Comparison of ENCODE assay signal across 8 cellular contexts in genomic region chr5:65623482-65623881, GRCh38. TPM values are rescaled to one million over a fixed set of nuclear protein-coding genes. Genes with fewer than 3 reads are reported as not detected.
A peak's percentile ranks its signal among the peaks of the same experiment; 100 is the strongest.
DNase-seq lines count a peak whose midpoint lies in the region; ATAC-seq and TF ChIP-seq lines count a peak whose summit lies in the region.

No MANE protein-coding gene starts in this region.

- DNase-seq in M059J (ENCODE audit: low read depth): peak; percentile 6
- peak; percentile 18 for DNase-seq in colonic mucosa
- DNase-seq in natural killer cell: no peak
- DNase-seq in NCI-H1694 (lab: John Stamatoyannopoulos, UW): no peak
- DNase-seq in EL: no peak
- no peak for DNase-seq in NCI-H2107 (lab: John Stamatoyannopoulos, UW)

- TF ChIP-seq CTCF in colonic mucosa (IDR thresholded peaks at IDR 0.05) (no peak), natural killer cell (IDR thresholded peaks at IDR 0.05) (no peak)

- peak overlapping the region; percentile 94 for H3K4me3 Mint-ChIP-seq in natural killer cell

- ATAC-seq in natural killer cell (no peak), HG03095 (IDR thresholded peaks at IDR 0.05; ENCODE audit: unreplicated experiment) (no peak)

- peaks cover 24 to 41% (median 38%) of the 10 kb centered on the region in 10 experiments for H3K4me1 ChIP-seq in BLaER1 treated with 17β-estradiol and CSF1 and Interleukin-3, amounts not matched to agents 10 nM and 100 nM
- H3K4me1 ChIP-seq in colonic mucosa: peaks cover 18% of the 10 kb centered on the region

- H3K4me3 ChIP-seq in BLaER1 treated with 17β-estradiol and CSF1 and Interleukin-3, amounts not matched to agents 10 nM and 100 nM: peak overlapping the region; percentile 67 to 93 (median 78)
- H3K4me3 ChIP-seq in colonic mucosa: peak overlapping the region; percentile 75

- H3K4me2 ChIP-seq in BLaER1 treated with 17β-estradiol and CSF1 and Interleukin-3, amounts not matched to agents 10 nM and 100 nM: peak overlapping the region; percentile 80 to 98 (median 93)

- H3K36me3 Mint-ChIP-seq in natural killer cell: no peaks in the 10 kb centered on the region

- intact Hi-C loops in colonic mucosa (cut with DNase I) (loop anchor here (10.0 kb wide), 1 partner anchor 59 kb away; the partner anchor contains the start of genes CENPK and PPWD1), natural killer cell (cut with micrococcal nuclease) (no loop called here)

- peak overlapping the region; percentile 79 to 92 (median 86) for H3K9ac ChIP-seq in BLaER1 treated with 17β-estradiol and CSF1 and Interleukin-3, amounts not matched to agents 10 nM and 100 nM
- peak overlapping the region; percentile 84 to 86 for H3K9ac ChIP-seq in colonic mucosa (ENCODE audit: low read depth in 2 of 2, low read length in 2 of 2)

- H3K9me3 Mint-ChIP-seq in natural killer cell: no peaks in the 10 kb centered on the region

- H3K27ac Mint-ChIP-seq in natural killer cell: peak overlapping the region; percentile 96 to 99

- no peaks in the 10 kb centered on the region for H3K27me3 Mint-ChIP-seq in natural killer cell (ENCODE audit: low read depth in 2 of 2)

- peaks cover 2 to 17% (median 7%) of the 10 kb centered on the region in 11 experiments; a peak in 17 of 22 replicates for H3K36me3 ChIP-seq in BLaER1 treated with 17β-estradiol and CSF1 and Interleukin-3, amounts not matched to agents 10 nM and 100 nM
- no peaks in the 10 kb centered on the region for H3K36me3 ChIP-seq in colonic mucosa

- H4K20me1 ChIP-seq in BLaER1 treated with 17β-estradiol and CSF1 and Interleukin-3, amounts not matched to agents 10 nM and 100 nM: peaks cover 0 to 34% (median 9%) of the 10 kb centered on the region in 11 experiments; a peak in 10 of 22 replicates

- H3K27me3 ChIP-seq in BLaER1 treated with 17β-estradiol and CSF1 and Interleukin-3, amounts not matched to agents 10 nM and 100 nM: no peaks in the 10 kb centered on the region
- no peaks in the 10 kb centered on the region for H3K27me3 ChIP-seq in colonic mucosa

- peaks cover 41 to 43% of the 10 kb centered on the region in 2 donors for H3K4me1 Mint-ChIP-seq in natural killer cell

- H3K27ac ChIP-seq in BLaER1 treated with 17β-estradiol and CSF1 and Interleukin-3, amounts not matched to agents 10 nM and 100 nM: peak overlapping the region; percentile 71 to 93 (median 86); a peak in 20 of 22 replicates
- peak overlapping the region; percentile 81 for H3K27ac ChIP-seq in colonic mucosa

- no peaks in the 10 kb centered on the region for H3K9me3 ChIP-seq in BLaER1 treated with 17β-estradiol and CSF1 and Interleukin-3, amounts not matched to agents 10 nM and 100 nM (replicated peaks in 1 of 11)
- no peaks in the 10 kb centered on the region for H3K9me3 ChIP-seq in colonic mucosa

RNA-seq across cellular contexts. Expression of gene TRIM23, which starts 0.7 kb away (rescaled TPM):
- 6.3 and 13.0 TPM in 2 replicates for total RNA-seq in M059J (2014; rRNA removed; shearing (Covaris generic))
- total RNA-seq in colonic mucosa: 1 to 10 TPM; 5.8 to 8.8 TPM
- 10 to 100 TPM; 13.4 to 23.3 (median 18.8) TPM for total RNA-seq in natural killer cell

RNA-seq across cellular contexts. Expression of gene SHLD3, which starts 1.3 kb away (rescaled TPM):
- 5.6 and 7.9 TPM in 2 replicates for total RNA-seq in M059J (2014; rRNA removed; shearing (Covaris generic))
- 1 to 10 TPM; 3.1 to 3.9 TPM for total RNA-seq in colonic mucosa
- total RNA-seq in natural killer cell: 10 to 100 TPM; 11.0 to 16.7 (median 12.7) TPM

RNA-seq across cellular contexts. Expression of gene TRAPPC13, which starts 1.3 kb away (rescaled TPM):
- total RNA-seq in M059J (2014; rRNA removed; shearing (Covaris generic)): 27.8 and 39.3 TPM in 2 replicates
- total RNA-seq in colonic mucosa: 10 to 100 TPM; 20.1 to 23.6 TPM
- 10 to 100 TPM; 20.9 to 27.5 (median 25.6) TPM for total RNA-seq in natural killer cell

Comparison
In these comparisons a context has a peak if more than half of its experiments do, and no peak if none do; other contexts are left out.
1. DNase-seq: peak in M059J (single experiment) and colonic mucosa (single experiment); none in natural killer cell (single experiment), NCI-H1694 (single experiment), EL (single experiment) and NCI-H2107 (single experiment).